ENCODE assay signal across 21 cellular contexts in the genomic region with DNA sequence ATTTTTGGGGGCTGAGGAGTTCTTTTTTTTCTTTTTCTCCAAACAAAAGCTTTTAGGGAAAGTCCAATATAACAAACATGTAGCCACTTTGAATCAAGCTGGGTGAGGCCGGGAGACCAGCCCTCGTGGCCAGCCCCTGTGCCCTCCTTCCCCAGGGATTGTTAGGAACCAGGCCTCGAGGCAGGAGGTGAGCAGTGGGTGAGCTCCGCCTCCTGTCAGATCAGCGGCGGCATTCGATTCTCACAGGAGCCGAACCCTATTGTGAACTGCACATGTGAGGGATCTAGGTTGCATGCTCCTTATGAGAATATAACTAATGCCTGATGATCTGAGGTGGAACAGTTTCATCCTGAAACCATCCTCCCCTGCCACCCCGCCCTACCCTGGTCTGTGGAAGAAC. TPM values are rescaled to one million over a fixed set of nuclear protein-coding genes. Genes with fewer than 3 reads are reported as not detected.
"Had no signal": no experiment of that assay in that cellular context is flagged by ENCODE, and none has a peak within 500 bp of the region (broad histone marks: within the 10 kb centered on the region; RNA-seq: fewer than 3 reads in every experiment).

No MANE protein-coding gene starts in this region.

- H3K9me3 Mint-ChIP-seq: central memory CD8-positive, alpha-beta T cell; effector memory CD8-positive, alpha-beta T cell; nephron; stimulated activated memory B cell treated with anti-CD40 and anti-IgM and Interleukin-4, amounts not matched to agents 10 μg/mL and 1 μg/mL and 100 μg/mL, for 72 hours; stimulated activated naive CD8-positive, alpha-beta T cell treated with anti-CD3 and anti-CD28 coated beads, Interleukin-15, Interleukin-2, amounts not matched to agents 100 ng/mL and 50 ng/mL, for 24 hours had no signal

- H3K27me3 Mint-ChIP-seq: central memory CD8-positive, alpha-beta T cell; effector memory CD8-positive, alpha-beta T cell; stimulated activated memory B cell treated with anti-CD40 and anti-IgM and Interleukin-4, amounts not matched to agents 10 μg/mL and 1 μg/mL and 100 μg/mL, for 72 hours; stimulated activated naive CD8-positive, alpha-beta T cell treated with anti-CD3 and anti-CD28 coated beads, Interleukin-15, Interleukin-2, amounts not matched to agents 100 ng/mL and 50 ng/mL, for 24 hours had no signal

- H3K27ac ChIP-seq: esophagus squamous epithelium, gastroesophageal sphincter, left ventricle myocardium inferior, psoas muscle, spleen, upper lobe of left lung had no signal

- H3K4me1 Mint-ChIP-seq: central memory CD8-positive, alpha-beta T cell; naive B cell; nephron; stimulated activated memory B cell treated with anti-CD40 and anti-IgM and Interleukin-4, amounts not matched to agents 10 μg/mL and 1 μg/mL and 100 μg/mL, for 72 hours had no signal

- H3K4me3 Mint-ChIP-seq: central memory CD8-positive, alpha-beta T cell; effector memory CD8-positive, alpha-beta T cell; nephron; stimulated activated memory B cell treated with anti-CD40 and anti-IgM and Interleukin-4, amounts not matched to agents 10 μg/mL and 1 μg/mL and 100 μg/mL, for 72 hours; stimulated activated naive CD8-positive, alpha-beta T cell treated with anti-CD3 and anti-CD28 coated beads, Interleukin-15, Interleukin-2, amounts not matched to agents 100 ng/mL and 50 ng/mL, for 24 hours had no signal

- H3K36me3 ChIP-seq: gastroesophageal sphincter, left ventricle myocardium inferior had no signal

- H3K4me3 ChIP-seq: esophagus squamous epithelium, gastroesophageal sphincter, left ventricle myocardium inferior, lung, psoas muscle, spleen, upper lobe of left lung had no signal

- ATAC-seq: effector memory CD8-positive, alpha-beta T cell; gastroesophageal sphincter; psoas muscle; sciatic nerve; stimulated activated memory B cell treated with anti-CD40 and anti-IgM and Interleukin-4, amounts not matched to agents 10 μg/mL and 1 μg/mL and 100 μg/mL, for 72 hours had no signal

- H3K4me1 ChIP-seq: gastroesophageal sphincter, left ventricle myocardium inferior, psoas muscle, spleen, upper lobe of left lung had no signal

- H3K27ac Mint-ChIP-seq: effector memory CD8-positive, alpha-beta T cell; naive B cell; nephron; stimulated activated memory B cell treated with anti-CD40 and anti-IgM and Interleukin-4, amounts not matched to agents 10 μg/mL and 1 μg/mL and 100 μg/mL, for 72 hours; stimulated activated naive CD8-positive, alpha-beta T cell treated with anti-CD3 and anti-CD28 coated beads, Interleukin-15, Interleukin-2, amounts not matched to agents 100 ng/mL and 50 ng/mL, for 24 hours had no signal

- H3K9me3 ChIP-seq: esophagus squamous epithelium, gastroesophageal sphincter, left ventricle myocardium inferior, psoas muscle, upper lobe of left lung had no signal

- DNase-seq: effector memory CD8-positive, alpha-beta T cell; esophagus squamous epithelium; foreskin fibroblast; glutamatergic neuron; left ventricle myocardium inferior; mesenchymal stem cell; naive B cell; psoas muscle; spleen; stimulated activated CD4-positive, alpha-beta T cell treated with anti-CD3 and anti-CD28 coated beads, Interleukin-15, amount 100 ng/mL, for 24 hours; stimulated activated CD4-positive, alpha-beta T cell treated with anti-CD3 and anti-CD28 coated beads, Interleukin-1b, Interleukin-23, amount 100 ng/mL, for 48 hours; stimulated activated CD4-positive, alpha-beta T cell treated with anti-CD3 and anti-CD28 coated beads, Interleukin-4, amount 100 ng/mL, for 24 hours; upper lobe of left lung had no signal

- H3K27me3 ChIP-seq: esophagus squamous epithelium, gastroesophageal sphincter, spleen, upper lobe of left lung had no signal

RNA-seq across cellular contexts. Expression of a gene that starts 41.8 kb away (rescaled TPM):
- total RNA-seq: skeletal muscle tissue had no signal
